In genomic region chr3:73716418-73716817, GRCh38 we compare ENCODE assay signal across 23 cellular contexts.
DNase-seq lines count a peak whose midpoint lies in the region; ATAC-seq, FAIRE-seq and TF ChIP-seq lines count a peak whose summit lies in the region.
"Had no signal": no experiment of that assay in that cellular context is flagged by ENCODE, and none has a peak within 500 bp of the region (broad histone marks: within the 10 kb centered on the region; RNA-seq: fewer than 3 reads in every experiment).

No MANE protein-coding gene starts in this region.

- DNase-seq in Caki2 (ENCODE audit: low read depth) (peak; percentile 32), LHCN-M2 (ENCODE audit: low read depth) (peak; percentile 72), choroid plexus epithelial cell (ENCODE audit: low read depth) (peak; percentile 29), keratinocyte (ENCODE audit: low read depth, low spot score) (no peak), SJCRH30 (no peak)
- DNase-seq in stimulated activated CD4-positive, alpha-beta T cell treated with anti-CD3 and anti-CD28 coated beads, Interleukin-15, amount 100 ng/mL, for 24 hours, result no peak
- no peak for DNase-seq in activated naive CD4-positive, alpha-beta T cell treated with anti-CD3 and anti-CD28 coated beads, Interleukin-2, amount 50 U/mL, for 72 hours (ENCODE audit: low spot score in 2 of 2)
- DNase-seq: activated CD8-positive, alpha-beta memory T cell treated with anti-CD3 and anti-CD28 coated beads for 24 hours; CD4-positive, alpha-beta memory T cell; central memory CD4-positive, alpha-beta T cell; DND-41; effector CD4-positive, alpha-beta T cell; left lung; NCI-H2029 treated with DMSO at 0.1 percent for 48 hours; NCI-H510A treated with DMSO at 0.1 percent for 48 hours; SIG-M5; T-helper 2 cell had no signal

- no peak overlapping the region for H3K9ac ChIP-seq in keratinocyte (ENCODE audit: control insufficient read depth, extremely low read depth, insufficient read depth, low read length)

- TF ChIP-seq CTCF in choroid plexus epithelial cell (conservative IDR thresholded peaks at IDR 0.05; ENCODE audit: low read depth, low read length) (no peak), keratinocyte (optimal IDR thresholded peaks at IDR 0.05 in 1 of 3, IDR thresholded peaks at IDR 0.05 in 1 of 3, conservative IDR thresholded peaks at IDR 0.05 in 1 of 3; ENCODE audit: extremely low read depth in 1 of 3, insufficient read depth in 2 of 3, low read length in 3 of 3) (no peak)

- dilution Hi-C loops in keratinocyte (cut with MboI; ENCODE audit: extremely low pct_ligation_motif_present, low sequenced_read_pairs), result no loop called here

- H3K4me3 ChIP-seq in choroid plexus epithelial cell (ENCODE audit: low read depth, low read length) (no peak overlapping the region), keratinocyte (ENCODE audit: control insufficient read depth in 2 of 3, extremely low read depth in 1 of 3, insufficient read depth in 2 of 3, low read depth in 1 of 3, low read length in 3 of 3) (no peak overlapping the region), SJCRH30 (no peak overlapping the region)
- H3K4me3 ChIP-seq: left lung had no signal

- H3K9me1 ChIP-seq in keratinocyte (ENCODE audit: control insufficient read depth, extremely low read depth, insufficient read depth, low read length), result no peaks in the 10 kb centered on the region

- peaks cover 17 to 23% of the 10 kb centered on the region in 2 donors for H3K9me3 Mint-ChIP-seq in activated naive CD4-positive, alpha-beta T cell treated with anti-CD3 and anti-CD28 coated beads, Interleukin-2, amount 50 U/mL, for 72 hours

- H3K36me3 ChIP-seq in keratinocyte (ENCODE audit: control insufficient read depth in 2 of 2, extremely low read depth in 1 of 2, insufficient read depth in 2 of 2, low read length in 2 of 2), result no peaks in the 10 kb centered on the region
- no peaks in the 10 kb centered on the region for H3K36me3 ChIP-seq in SJCRH30
- H3K36me3 ChIP-seq: left lung had no signal

- no peak overlapping the region for H3K27ac Mint-ChIP-seq in activated naive CD4-positive, alpha-beta T cell treated with anti-CD3 and anti-CD28 coated beads, Interleukin-2, amount 50 U/mL, for 72 hours
- H3K27ac Mint-ChIP-seq: CD4-positive, alpha-beta memory T cell; IgD-negative memory B cell; stimulated activated memory B cell treated with anti-CD40 and anti-IgM and Interleukin-4, amounts not matched to agents 10 μg/mL and 1 μg/mL and 100 μg/mL, for 72 hours; WTC11 had no signal

- H3K27ac ChIP-seq in keratinocyte (ENCODE audit: control insufficient read depth, insufficient read depth, low read length) (no peak overlapping the region), SJCRH30 (no peak overlapping the region)
- H3K27ac ChIP-seq: left lung had no signal

- H3K9me3 ChIP-seq in keratinocyte (ENCODE audit: control insufficient read depth, low read depth, low read length), result no peaks in the 10 kb centered on the region
- H3K9me3 ChIP-seq in SJCRH30 (replicated peaks), result no peaks in the 10 kb centered on the region

- H3K4me2 ChIP-seq in keratinocyte (ENCODE audit: control insufficient read depth, extremely low read depth, insufficient read depth, low read depth, low read length), result no peak overlapping the region

- no peaks in the 10 kb centered on the region for H4K20me1 ChIP-seq in keratinocyte (ENCODE audit: control insufficient read depth, extremely low read depth, insufficient read depth, low read length)

- peak; percentile 81 for FAIRE-seq in keratinocyte (lab: Jason Lieb, UNC)
- FAIRE-seq: GM18507, H1 had no signal

- no peak overlapping the region for H2AFZ ChIP-seq in keratinocyte (ENCODE audit: control insufficient read depth, low read length)

- no peaks in the 10 kb centered on the region for H3K79me2 ChIP-seq in keratinocyte (ENCODE audit: control insufficient read depth, insufficient read depth, low read length)

- H3K36me3 Mint-ChIP-seq in activated naive CD4-positive, alpha-beta T cell treated with anti-CD3 and anti-CD28 coated beads, Interleukin-2, amount 50 U/mL, for 72 hours, result no peaks in the 10 kb centered on the region
- H3K36me3 Mint-ChIP-seq: CD4-positive, alpha-beta memory T cell; stimulated activated memory B cell treated with anti-CD40 and anti-IgM and Interleukin-4, amounts not matched to agents 10 μg/mL and 1 μg/mL and 100 μg/mL, for 72 hours; WTC11 had no signal

- H3K4me1 ChIP-seq in keratinocyte (ENCODE audit: control insufficient read depth, extremely low read depth, insufficient read depth, low read length) (no peaks in the 10 kb centered on the region), SJCRH30 (no peaks in the 10 kb centered on the region)
- H3K4me1 ChIP-seq: left lung had no signal

- in situ Hi-C loops in Caki2 (cut with HindIII; ENCODE audit: low pct_unique_long_range_greater_than_20kb, low sequenced_read_pairs), result no loop called here

- H3K27me3 ChIP-seq in keratinocyte (ENCODE audit: control insufficient read depth, extremely low read depth, insufficient read depth, low read length), result no peaks in the 10 kb centered on the region
- H3K27me3 ChIP-seq in SJCRH30, result no peaks in the 10 kb centered on the region
- H3K27me3 ChIP-seq: left lung had no signal

- ATAC-seq in HG03432 (IDR thresholded peaks at IDR 0.05; ENCODE audit: unreplicated experiment), result no peak
- no peak for ATAC-seq in activated naive CD4-positive, alpha-beta T cell treated with anti-CD3 and anti-CD28 coated beads, Interleukin-2, amount 50 U/mL, for 72 hours
- ATAC-seq: left lung; stimulated activated memory B cell treated with anti-CD40 and anti-IgM and Interleukin-4, amounts not matched to agents 10 μg/mL and 1 μg/mL and 100 μg/mL, for 72 hours; WTC11 had no signal

Comparison
In these comparisons a context has a peak if more than half of its experiments do, and no peak if none do; other contexts are left out.
1. DNase-seq: peak in Caki2 (single experiment), LHCN-M2 (single experiment) and choroid plexus epithelial cell (single experiment); none in keratinocyte (single experiment), stimulated activated CD4-positive, alpha-beta T cell treated with anti-CD3 and anti-CD28 coated beads, Interleukin-15, amount 100 ng/mL, for 24 hours (single experiment), SJCRH30 (0 of 2) and activated naive CD4-positive, alpha-beta T cell treated with anti-CD3 and anti-CD28 coated beads, Interleukin-2, amount 50 U/mL, for 72 hours (0 of 2).